In genomic region chrX:150270622-150271021, GRCh38 we compare ENCODE assay signal across 26 cellular contexts.
"Had no signal": no experiment of that assay in that cellular context is flagged by ENCODE, and none has a peak within 500 bp of the region (broad histone marks: within the 10 kb centered on the region; RNA-seq: fewer than 3 reads in every experiment).

No MANE protein-coding gene starts in this region.

- H3K27me3 Mint-ChIP-seq: stimulated activated memory B cell treated with anti-CD40 and anti-IgM and Interleukin-4, amounts not matched to agents 10 μg/mL and 1 μg/mL and 100 μg/mL, for 72 hours; type B pancreatic cell had no signal

- H3K36me3 ChIP-seq: neutrophil, spleen, tibial artery had no signal

- FAIRE-seq: colon, keratinocyte, urothelium cell line had no signal

- H3K4me1 Mint-ChIP-seq: mesothelial cell of epicardium; naive B cell; stimulated activated memory B cell treated with anti-CD40 and anti-IgM and Interleukin-4, amounts not matched to agents 10 μg/mL and 1 μg/mL and 100 μg/mL, for 72 hours had no signal

- H3K27me3 ChIP-seq: neutrophil, spleen, testis, tibial artery had no signal

- H3K4me3 ChIP-seq: dorsolateral prefrontal cortex, mucosa of descending colon, psoas muscle, skin epidermis, spleen, testis, tibial artery had no signal

- H3K4me3 Mint-ChIP-seq: endodermal cell; mesothelial cell of epicardium; naive B cell; natural killer cell treated with Interleukin-12 subunit alpha and Interleukin-12 subunit beta and Interleukin-15 and Interleukin-18, amount 100 ng/mL, for 72 hours; neural crest cell; stimulated activated memory B cell treated with anti-CD40 and anti-IgM and Interleukin-4, amounts not matched to agents 10 μg/mL and 1 μg/mL and 100 μg/mL, for 72 hours; type B pancreatic cell had no signal

- H3K27ac Mint-ChIP-seq: endodermal cell; mesothelial cell of epicardium; naive B cell; natural killer cell treated with Interleukin-12 subunit alpha and Interleukin-12 subunit beta and Interleukin-15 and Interleukin-18, amount 100 ng/mL, for 72 hours; stimulated activated memory B cell treated with anti-CD40 and anti-IgM and Interleukin-4, amounts not matched to agents 10 μg/mL and 1 μg/mL and 100 μg/mL, for 72 hours; type B pancreatic cell had no signal

- H3K36me3 Mint-ChIP-seq: mesothelial cell of epicardium; naive B cell; natural killer cell treated with Interleukin-12 subunit alpha and Interleukin-12 subunit beta and Interleukin-15 and Interleukin-18, amount 100 ng/mL, for 72 hours; stimulated activated memory B cell treated with anti-CD40 and anti-IgM and Interleukin-4, amounts not matched to agents 10 μg/mL and 1 μg/mL and 100 μg/mL, for 72 hours; type B pancreatic cell had no signal

- H3K9me3 Mint-ChIP-seq: natural killer cell treated with Interleukin-12 subunit alpha and Interleukin-12 subunit beta and Interleukin-15 and Interleukin-18, amount 100 ng/mL, for 72 hours; stimulated activated memory B cell treated with anti-CD40 and anti-IgM and Interleukin-4, amounts not matched to agents 10 μg/mL and 1 μg/mL and 100 μg/mL, for 72 hours had no signal

- DNase-seq: dorsolateral prefrontal cortex; effector CD8-positive, alpha-beta T cell; endodermal cell; foreskin fibroblast; mesenchymal stem cell; mucosa of descending colon; naive B cell; psoas muscle; right cardiac atrium; spleen; stimulated activated CD4-positive, alpha-beta T cell treated with anti-CD3 and anti-CD28 coated beads, Interleukin-4, amount 100 ng/mL, for 4 hours; stimulated activated naive CD8-positive, alpha-beta T cell treated with anti-CD3 and anti-CD28 coated beads, Interleukin-15, Interleukin-2, amounts not matched to agents 100 U/mL and 50 U/mL, for 24 hours; testis; tibial artery had no signal

- H3K9me3 ChIP-seq: mucosa of descending colon, neutrophil, psoas muscle, spleen, testis, tibial artery had no signal

- H3K27ac ChIP-seq: dorsolateral prefrontal cortex, epithelial cell of prostate, neutrophil, psoas muscle, skin epidermis, spleen, testis, tibial artery had no signal

- H3K4me1 ChIP-seq: psoas muscle, spleen, testis, tibial artery had no signal

- ATAC-seq: esophagus mucosa; mucosa of descending colon; psoas muscle; right cardiac atrium; stimulated activated memory B cell treated with anti-CD40 and anti-IgM and Interleukin-4, amounts not matched to agents 10 μg/mL and 1 μg/mL and 100 μg/mL, for 72 hours; stimulated activated naive CD8-positive, alpha-beta T cell treated with anti-CD3 and anti-CD28 coated beads, Interleukin-15, Interleukin-2, amounts not matched to agents 100 U/mL and 50 U/mL, for 24 hours had no signal
